ENCODE assay signal across 8 cellular contexts in genomic region chr12:60494249-60494648, GRCh38.
A peak's percentile ranks its signal among the peaks of the same experiment; 100 is the strongest.
DNase-seq lines count a peak whose midpoint lies in the region; ATAC-seq and TF ChIP-seq lines count a peak whose summit lies in the region.

No MANE protein-coding gene starts in this region.

- peak; percentile 25 for DNase-seq in AG08396 (ENCODE audit: low spot score)
- peak; percentile 59 for DNase-seq in GM23338 (ENCODE audit: low spot score)
- peak; percentile 11 for DNase-seq in NT2/D1 (ENCODE audit: low read depth, low spot score)
- DNase-seq in fibroblast of mammary gland (ENCODE audit: low read depth), result peak; percentile 59
- DNase-seq in type B pancreatic cell (ENCODE audit: extremely low spot score, unreplicated experiment), result no peak
- no peak for DNase-seq in coronary artery (ENCODE audit: low spot score)
- DNase-seq in NCI-H1436 treated with DMSO at 0.1 percent for 48 hours (lab: John Stamatoyannopoulos, UW), result no peak
- no peak for DNase-seq in cerebellar nuclear complex (lab: John Stamatoyannopoulos, UW)

- peak; percentile 45 for ATAC-seq in GM23338

- no peaks in the 10 kb centered on the region for H3K27me3 ChIP-seq in GM23338 (ENCODE audit: insufficient read depth)
- no peaks in the 10 kb centered on the region for H3K27me3 ChIP-seq in NT2/D1 (ENCODE audit: insufficient read depth, insufficient read length)

- no peak overlapping the region for H3K9ac ChIP-seq in NT2/D1 (ENCODE audit: insufficient read length, low read depth)

- no peaks in the 10 kb centered on the region for H3K9me2 ChIP-seq in GM23338 (ENCODE audit: insufficient read depth)

- H3K4me2 ChIP-seq in GM23338, result no peak overlapping the region

- no peak overlapping the region for H3K4me3 ChIP-seq in GM23338
- H3K4me3 ChIP-seq in NT2/D1 (ENCODE audit: insufficient read length, low read depth), result no peak overlapping the region
- no peak overlapping the region for H3K4me3 ChIP-seq in fibroblast of mammary gland (ENCODE audit: control insufficient read depth, low read depth, low read length)
- no peak overlapping the region for H3K4me3 ChIP-seq in coronary artery

- H4K20me1 ChIP-seq in GM23338 (replicated peaks; ENCODE audit: insufficient read depth), result no peaks in the 10 kb centered on the region

- H3K4me3 Mint-ChIP-seq in GM23338 (no peak overlapping the region), type B pancreatic cell (no peak overlapping the region)

- H3K36me3 Mint-ChIP-seq in GM23338 (ENCODE audit: low read depth), result peaks cover 3% of the 10 kb centered on the region; the same call in 1 of the 3 replicates
- H3K36me3 Mint-ChIP-seq in type B pancreatic cell, result no peaks in the 10 kb centered on the region

- no peaks in the 10 kb centered on the region for H3F3A ChIP-seq in GM23338 (replicated peaks; ENCODE audit: low read depth)

- no peaks in the 10 kb centered on the region for H3K4me1 ChIP-seq in GM23338 (ENCODE audit: insufficient read depth)
- no peaks in the 10 kb centered on the region for H3K4me1 ChIP-seq in NT2/D1 (ENCODE audit: insufficient read depth, insufficient read length)

- H3K9me3 ChIP-seq in NT2/D1 (ENCODE audit: insufficient read depth, low read length), result no peaks in the 10 kb centered on the region

- peak overlapping the region; percentile 80 for H2AFZ ChIP-seq in GM23338

- H3K27ac ChIP-seq in GM23338 (ENCODE audit: low read depth) (no peak overlapping the region), coronary artery (no peak overlapping the region)

- TF ChIP-seq CTCF in GM23338 (conservative IDR thresholded peaks at IDR 0.05; ENCODE audit: low read depth in 2 of 2) (peak; percentile 66 to 70), fibroblast of mammary gland (conservative IDR thresholded peaks at IDR 0.05; ENCODE audit: control insufficient read depth, insufficient read depth, low read depth, low read length) (peak; percentile 73), type B pancreatic cell (conservative IDR thresholded peaks at IDR 0.05) (peak; percentile 79), coronary artery (IDR thresholded peaks at IDR 0.05) (no peak)

- H3K27me3 Mint-ChIP-seq in GM23338 (ENCODE audit: insufficient read depth, low read depth, poor library complexity) (no peaks in the 10 kb centered on the region), type B pancreatic cell (no peaks in the 10 kb centered on the region)

- H3K4me1 Mint-ChIP-seq in GM23338 (no peaks in the 10 kb centered on the region), type B pancreatic cell (ENCODE audit: unreplicated experiment) (no peaks in the 10 kb centered on the region)

- H3K9me3 Mint-ChIP-seq in GM23338 (peaks cover 6% of the 10 kb centered on the region; the same call in 2 of the 3 replicates), type B pancreatic cell (no peaks in the 10 kb centered on the region)

- no peaks in the 10 kb centered on the region for H3K79me2 ChIP-seq in GM23338 (replicated peaks; ENCODE audit: insufficient read depth)

- H3K27ac Mint-ChIP-seq in GM23338 (no peak overlapping the region), type B pancreatic cell (no peak overlapping the region)

- no peaks in the 10 kb centered on the region for H3K36me3 ChIP-seq in GM23338 (ENCODE audit: insufficient read depth)
- no peaks in the 10 kb centered on the region for H3K36me3 ChIP-seq in NT2/D1 (ENCODE audit: insufficient read depth, insufficient read length, low read length)

TF ChIP-seq in GM23338, 12 proteins besides CTCF, POLR2A, EP300 and RAD21:
- TF ChIP-seq POLR2AphosphoS5 (IDR thresholded peaks at IDR 0.05; ENCODE audit: low read depth) (no peak), ZNF114 (CRISPR knock-in tag; IDR thresholded peaks at IDR 0.05) (no peak), NANOG (IDR thresholded peaks at IDR 0.05; ENCODE audit: borderline replicate concordance) (no peak), JUNB (IDR thresholded peaks at IDR 0.05; ENCODE audit: unreplicated experiment) (no peak), ETS1 (IDR thresholded peaks at IDR 0.05) (no peak), ZNF331 (CRISPR knock-in tag; IDR thresholded peaks at IDR 0.05; ENCODE audit: low read depth) (no peak), EZH2phosphoT487 (IDR thresholded peaks at IDR 0.05; ENCODE audit: unreplicated experiment) (no peak), EZH2 (IDR thresholded peaks at IDR 0.05; ENCODE audit: low read depth, unreplicated experiment) (no peak), CREB1 (CRISPR knock-in tag; IDR thresholded peaks at IDR 0.05; ENCODE audit: low read depth) (no peak), STAT1 (IDR thresholded peaks at IDR 0.05; ENCODE audit: unreplicated experiment) (no peak)
- TF ChIP-seq, protein P1, sequence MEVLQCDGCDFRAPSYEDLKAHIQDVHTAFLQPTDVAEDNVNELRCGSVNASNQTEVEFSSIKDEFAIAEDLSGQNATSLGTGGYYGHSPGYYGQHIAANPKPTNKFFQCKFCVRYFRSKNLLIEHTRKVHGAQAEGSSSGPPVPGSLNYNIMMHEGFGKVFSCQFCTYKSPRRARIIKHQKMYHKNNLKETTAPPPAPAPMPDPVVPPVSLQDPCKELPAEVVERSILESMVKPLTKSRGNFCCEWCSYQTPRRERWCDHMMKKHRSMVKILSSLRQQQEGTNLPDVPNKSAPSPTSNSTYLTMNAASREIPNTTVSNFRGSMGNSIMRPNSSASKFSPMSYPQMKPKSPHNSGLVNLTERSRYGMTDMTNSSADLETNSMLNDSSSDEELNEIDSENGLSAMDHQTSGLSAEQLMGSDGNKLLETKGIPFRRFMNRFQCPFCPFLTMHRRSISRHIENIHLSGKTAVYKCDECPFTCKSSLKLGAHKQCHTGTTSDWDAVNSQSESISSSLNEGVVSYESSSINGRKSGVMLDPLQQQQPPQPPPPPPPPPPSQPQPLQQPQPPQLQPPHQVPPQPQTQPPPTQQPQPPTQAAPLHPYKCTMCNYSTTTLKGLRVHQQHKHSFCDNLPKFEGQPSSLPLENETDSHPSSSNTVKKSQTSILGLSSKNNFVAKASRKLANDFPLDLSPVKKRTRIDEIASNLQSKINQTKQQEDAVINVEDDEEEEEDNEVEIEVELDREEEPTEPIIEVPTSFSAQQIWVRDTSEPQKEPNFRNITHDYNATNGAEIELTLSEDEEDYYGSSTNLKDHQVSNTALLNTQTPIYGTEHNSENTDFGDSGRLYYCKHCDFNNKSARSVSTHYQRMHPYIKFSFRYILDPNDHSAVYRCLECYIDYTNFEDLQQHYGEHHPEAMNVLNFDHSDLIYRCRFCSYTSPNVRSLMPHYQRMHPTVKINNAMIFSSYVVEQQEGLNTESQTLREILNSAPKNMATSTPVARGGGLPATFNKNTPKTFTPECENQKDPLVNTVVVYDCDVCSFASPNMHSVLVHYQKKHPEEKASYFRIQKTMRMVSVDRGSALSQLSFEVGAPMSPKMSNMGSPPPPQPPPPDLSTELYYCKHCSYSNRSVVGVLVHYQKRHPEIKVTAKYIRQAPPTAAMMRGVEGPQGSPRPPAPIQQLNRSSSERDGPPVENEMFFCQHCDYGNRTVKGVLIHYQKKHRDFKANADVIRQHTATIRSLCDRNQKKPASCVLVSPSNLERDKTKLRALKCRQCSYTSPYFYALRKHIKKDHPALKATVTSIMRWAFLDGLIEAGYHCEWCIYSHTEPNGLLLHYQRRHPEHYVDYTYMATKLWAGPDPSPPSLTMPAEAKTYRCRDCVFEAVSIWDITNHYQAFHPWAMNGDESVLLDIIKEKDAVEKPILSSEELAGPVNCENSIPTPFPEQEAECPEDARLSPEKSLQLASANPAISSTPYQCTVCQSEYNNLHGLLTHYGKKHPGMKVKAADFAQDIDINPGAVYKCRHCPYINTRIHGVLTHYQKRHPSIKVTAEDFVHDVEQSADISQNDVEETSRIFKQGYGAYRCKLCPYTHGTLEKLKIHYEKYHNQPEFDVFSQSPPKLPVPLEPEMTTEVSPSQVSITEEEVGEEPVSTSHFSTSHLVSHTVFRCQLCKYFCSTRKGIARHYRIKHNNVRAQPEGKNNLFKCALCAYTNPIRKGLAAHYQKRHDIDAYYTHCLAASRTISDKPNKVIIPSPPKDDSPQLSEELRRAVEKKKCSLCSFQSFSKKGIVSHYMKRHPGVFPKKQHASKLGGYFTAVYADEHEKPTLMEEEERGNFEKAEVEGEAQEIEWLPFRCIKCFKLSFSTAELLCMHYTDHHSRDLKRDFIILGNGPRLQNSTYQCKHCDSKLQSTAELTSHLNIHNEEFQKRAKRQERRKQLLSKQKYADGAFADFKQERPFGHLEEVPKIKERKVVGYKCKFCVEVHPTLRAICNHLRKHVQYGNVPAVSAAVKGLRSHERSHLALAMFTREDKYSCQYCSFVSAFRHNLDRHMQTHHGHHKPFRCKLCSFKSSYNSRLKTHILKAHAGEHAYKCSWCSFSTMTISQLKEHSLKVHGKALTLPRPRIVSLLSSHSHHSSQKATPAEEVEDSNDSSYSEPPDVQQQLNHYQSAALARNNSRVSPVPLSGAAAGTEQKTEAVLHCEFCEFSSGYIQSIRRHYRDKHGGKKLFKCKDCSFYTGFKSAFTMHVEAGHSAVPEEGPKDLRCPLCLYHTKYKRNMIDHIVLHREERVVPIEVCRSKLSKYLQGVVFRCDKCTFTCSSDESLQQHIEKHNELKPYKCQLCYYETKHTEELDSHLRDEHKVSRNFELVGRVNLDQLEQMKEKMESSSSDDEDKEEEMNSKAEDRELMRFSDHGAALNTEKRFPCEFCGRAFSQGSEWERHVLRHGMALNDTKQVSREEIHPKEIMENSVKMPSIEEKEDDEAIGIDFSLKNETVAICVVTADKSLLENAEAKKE (CRISPR knock-in tag; IDR thresholded peaks at IDR 0.05), result no peak

Comparison
In these comparisons a context has a peak if more than half of its experiments do, and no peak if none do; other contexts are left out.
1. DNase-seq: peak in AG08396 (single experiment), GM23338 (single experiment), NT2/D1 (single experiment) and fibroblast of mammary gland (single experiment); none in type B pancreatic cell (single experiment), coronary artery (single experiment), NCI-H1436 treated with DMSO at 0.1 percent for 48 hours (single experiment) and cerebellar nuclear complex (0 of 2).